ENCODE assay signal across 8 cellular contexts in genomic region chr1:41242645-41243171, GRCh38. TPM values are rescaled to one million over a fixed set of nuclear protein-coding genes. Genes with fewer than 3 reads are reported as not detected.
A peak's percentile ranks its signal among the peaks of the same experiment; 100 is the strongest.
DNase-seq lines count a peak whose midpoint lies in the region; ATAC-seq, FAIRE-seq and TF ChIP-seq lines count a peak whose summit lies in the region.

No MANE protein-coding gene starts in this region.

- H3K27me3 Mint-ChIP-seq in activated CD4-positive, alpha-beta memory T cell treated with anti-CD3 and anti-CD28 coated beads, Interleukin-2, amount 10 ng/mL, durations not matched to agents 7 days and 5 days, result peaks cover 3% of the 10 kb centered on the region

- peak overlapping the region; percentile 79 to 89 for H3K27ac ChIP-seq in small intestine (ENCODE audit: low read depth in 1 of 2, low read length in 1 of 2)

- POLR2A ChIA-PET in activated CD4-positive, alpha-beta memory T cell treated with anti-CD3 and anti-CD28 coated beads, Interleukin-2, amount 10 ng/mL, durations not matched to agents 7 days and 5 days (lab: Charles Lee), result interaction anchor here (1.0 to 3.4 kb wide), 4 partner anchors 9 to 711 kb away, joined by 3 to 15 read pairs (median 4); partner anchors contain the start of gene CTPS1

- H3K27ac Mint-ChIP-seq in activated CD4-positive, alpha-beta memory T cell treated with anti-CD3 and anti-CD28 coated beads, Interleukin-2, amount 10 ng/mL, durations not matched to agents 7 days and 5 days, result peak overlapping the region; percentile 68

- H3K4me3 Mint-ChIP-seq in activated CD4-positive, alpha-beta memory T cell treated with anti-CD3 and anti-CD28 coated beads, Interleukin-2, amount 10 ng/mL, durations not matched to agents 7 days and 5 days, result peak overlapping the region; percentile 75

- WGBS in small intestine, 3 donors, result 56 to 69% (median 59%) methylated on average over 16 of the region's 16 CpGs

- DNase-seq in GM12892 (ENCODE audit: insufficient read length) (no peak), left cardiac atrium (no peak), small intestine (no peak), AG20443 (ENCODE audit: low spot score) (no peak)
- DNase-seq in activated CD4-positive, alpha-beta memory T cell treated with anti-CD3 and anti-CD28 coated beads, Interleukin-2, amount 10 ng/mL, durations not matched to agents 7 days and 5 days, result no peak

- peaks cover 0 to 3% of the 10 kb centered on the region in 2 donors for H3K4me1 ChIP-seq in small intestine (ENCODE audit: control insufficient read depth in 2 of 2, insufficient read depth in 1 of 2, low read depth in 1 of 2, low read length in 1 of 2)

- peak overlapping the region; percentile 86 to 100 for H3K4me3 ChIP-seq in small intestine (ENCODE audit: low read depth in 1 of 2, low read length in 2 of 2)

- TF ChIP-seq POLR2A in GM12892 (IDR thresholded peaks at IDR 0.05; ENCODE audit: low read depth, low read length), result no peak; the same call in none of the 2 replicates

- peaks cover 3% of the 10 kb centered on the region for H3K36me3 Mint-ChIP-seq in activated CD4-positive, alpha-beta memory T cell treated with anti-CD3 and anti-CD28 coated beads, Interleukin-2, amount 10 ng/mL, durations not matched to agents 7 days and 5 days (ENCODE audit: low read depth)

- ATAC-seq in HG02870 (IDR thresholded peaks at IDR 0.05; ENCODE audit: unreplicated experiment) (peak; percentile 18), left cardiac atrium (peak; percentile 2 to 4), GM21576 (IDR thresholded peaks at IDR 0.05; ENCODE audit: unreplicated experiment) (no peak), HG03139 (IDR thresholded peaks at IDR 0.05; ENCODE audit: unreplicated experiment) (no peak)

- H3K4me1 Mint-ChIP-seq in activated CD4-positive, alpha-beta memory T cell treated with anti-CD3 and anti-CD28 coated beads, Interleukin-2, amount 10 ng/mL, durations not matched to agents 7 days and 5 days, result peaks cover 31% of the 10 kb centered on the region

- no peaks in the 10 kb centered on the region for H3K27me3 ChIP-seq in small intestine (ENCODE audit: control insufficient read depth in 2 of 2, insufficient read depth in 2 of 2, low read length in 2 of 2)

- no peaks in the 10 kb centered on the region for H3K9me3 ChIP-seq in small intestine (ENCODE audit: control insufficient read depth, low read depth)

- CTCF ChIA-PET in activated CD4-positive, alpha-beta memory T cell treated with anti-CD3 and anti-CD28 coated beads, Interleukin-2, amount 10 ng/mL, durations not matched to agents 7 days and 5 days (lab: Charles Lee), result interaction anchor here (0.8 kb wide), 1 partner anchor 263 kb away, joined by 3 read pairs; the partner anchor contains the start of gene CTPS1

- FAIRE-seq in GM12892 (lab: Jason Lieb, UNC) (peak; percentile 73), small intestine (lab: Jason Lieb, UNC) (no peak)

- intact Hi-C loops in left cardiac atrium (cut with DNase I), result no loop called here

- H3K36me3 ChIP-seq in small intestine (ENCODE audit: control insufficient read depth in 2 of 2, insufficient read depth in 2 of 2, low read length in 2 of 2), result no peaks in the 10 kb centered on the region

- no peaks in the 10 kb centered on the region for H3K9me3 Mint-ChIP-seq in activated CD4-positive, alpha-beta memory T cell treated with anti-CD3 and anti-CD28 coated beads, Interleukin-2, amount 10 ng/mL, durations not matched to agents 7 days and 5 days

RNA-seq across cellular contexts. Expression of gene SCMH1, which starts 0.6 kb away (rescaled TPM):
- 18.4 TPM for polyA plus RNA-seq in GM12892 (2012; ENCODE audit: missing spikeins)
- 10 to 100 TPM; 20.1 to 20.2 TPM for total RNA-seq in activated CD4-positive, alpha-beta memory T cell treated with anti-CD3 and anti-CD28 coated beads, Interleukin-2, amount 10 ng/mL, durations not matched to agents 7 days and 5 days
- total RNA-seq in left cardiac atrium, result 10 to 100 TPM; 49.5 to 53.6 TPM
- polyA plus RNA-seq in small intestine, result 10 to 100 TPM; 14.5 to 23.2 (median 22.5) TPM

Comparison
In these comparisons a context has a peak if more than half of its experiments do, and no peak if none do; other contexts are left out.
1. ATAC-seq: peak in HG02870 (single experiment) and left cardiac atrium (2 of 2); none in GM21576 (single experiment) and HG03139 (single experiment).